1 cellular context compared by ENCODE assay signal in the genomic region with DNA sequence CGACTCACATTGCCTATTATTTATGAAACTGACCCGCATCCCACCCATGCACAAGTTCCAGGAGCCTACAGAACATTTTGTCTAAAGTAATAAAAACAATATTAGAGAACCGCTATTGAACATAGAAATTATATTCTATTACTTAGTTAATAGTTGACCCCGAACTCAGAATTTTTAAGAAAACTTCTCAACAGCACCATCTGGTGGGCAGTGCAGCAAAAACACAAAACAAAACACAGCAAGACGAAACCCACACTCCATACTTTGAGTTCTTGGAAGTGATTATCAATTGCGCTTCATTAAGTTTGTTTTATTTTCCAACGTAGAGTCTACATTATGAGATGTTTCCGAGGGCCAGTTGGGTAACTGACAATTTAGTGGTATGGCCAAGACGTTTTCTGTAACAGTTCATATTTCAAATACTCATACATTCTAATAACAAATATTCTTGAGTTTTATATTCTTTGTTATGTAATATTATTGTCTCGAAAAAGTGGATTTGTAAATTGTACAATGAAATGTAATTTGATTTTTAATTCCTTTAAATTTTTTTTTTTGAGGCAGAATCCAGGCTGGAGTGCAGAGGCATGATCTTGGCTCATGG.
TF ChIP-seq lines count a peak whose summit lies in the region.

No MANE protein-coding gene starts in this region.

TF ChIP-seq in WTC11, 78 proteins besides CTCF, POLR2A, EP300 and RAD21 (continued from another document):
- TF ChIP-seq, protein P1, sequence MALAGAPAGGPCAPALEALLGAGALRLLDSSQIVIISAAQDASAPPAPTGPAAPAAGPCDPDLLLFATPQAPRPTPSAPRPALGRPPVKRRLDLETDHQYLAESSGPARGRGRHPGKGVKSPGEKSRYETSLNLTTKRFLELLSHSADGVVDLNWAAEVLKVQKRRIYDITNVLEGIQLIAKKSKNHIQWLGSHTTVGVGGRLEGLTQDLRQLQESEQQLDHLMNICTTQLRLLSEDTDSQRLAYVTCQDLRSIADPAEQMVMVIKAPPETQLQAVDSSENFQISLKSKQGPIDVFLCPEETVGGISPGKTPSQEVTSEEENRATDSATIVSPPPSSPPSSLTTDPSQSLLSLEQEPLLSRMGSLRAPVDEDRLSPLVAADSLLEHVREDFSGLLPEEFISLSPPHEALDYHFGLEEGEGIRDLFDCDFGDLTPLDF (CRISPR knock-in tag; IDR thresholded peaks at IDR 0.05): no peak
- TF ChIP-seq GRHL2 (CRISPR knock-in tag; IDR thresholded peaks at IDR 0.05; ENCODE audit: insufficient replicate concordance, severe bottlenecking) (no peak), ESRRA (CRISPR knock-in tag; IDR thresholded peaks at IDR 0.05; ENCODE audit: borderline replicate concordance) (no peak), ETV6 (CRISPR knock-in tag; IDR thresholded peaks at IDR 0.05) (no peak), FOXJ3 (CRISPR knock-in tag; IDR thresholded peaks at IDR 0.05; ENCODE audit: borderline replicate concordance) (no peak)
- TF ChIP-seq, protein P2, sequence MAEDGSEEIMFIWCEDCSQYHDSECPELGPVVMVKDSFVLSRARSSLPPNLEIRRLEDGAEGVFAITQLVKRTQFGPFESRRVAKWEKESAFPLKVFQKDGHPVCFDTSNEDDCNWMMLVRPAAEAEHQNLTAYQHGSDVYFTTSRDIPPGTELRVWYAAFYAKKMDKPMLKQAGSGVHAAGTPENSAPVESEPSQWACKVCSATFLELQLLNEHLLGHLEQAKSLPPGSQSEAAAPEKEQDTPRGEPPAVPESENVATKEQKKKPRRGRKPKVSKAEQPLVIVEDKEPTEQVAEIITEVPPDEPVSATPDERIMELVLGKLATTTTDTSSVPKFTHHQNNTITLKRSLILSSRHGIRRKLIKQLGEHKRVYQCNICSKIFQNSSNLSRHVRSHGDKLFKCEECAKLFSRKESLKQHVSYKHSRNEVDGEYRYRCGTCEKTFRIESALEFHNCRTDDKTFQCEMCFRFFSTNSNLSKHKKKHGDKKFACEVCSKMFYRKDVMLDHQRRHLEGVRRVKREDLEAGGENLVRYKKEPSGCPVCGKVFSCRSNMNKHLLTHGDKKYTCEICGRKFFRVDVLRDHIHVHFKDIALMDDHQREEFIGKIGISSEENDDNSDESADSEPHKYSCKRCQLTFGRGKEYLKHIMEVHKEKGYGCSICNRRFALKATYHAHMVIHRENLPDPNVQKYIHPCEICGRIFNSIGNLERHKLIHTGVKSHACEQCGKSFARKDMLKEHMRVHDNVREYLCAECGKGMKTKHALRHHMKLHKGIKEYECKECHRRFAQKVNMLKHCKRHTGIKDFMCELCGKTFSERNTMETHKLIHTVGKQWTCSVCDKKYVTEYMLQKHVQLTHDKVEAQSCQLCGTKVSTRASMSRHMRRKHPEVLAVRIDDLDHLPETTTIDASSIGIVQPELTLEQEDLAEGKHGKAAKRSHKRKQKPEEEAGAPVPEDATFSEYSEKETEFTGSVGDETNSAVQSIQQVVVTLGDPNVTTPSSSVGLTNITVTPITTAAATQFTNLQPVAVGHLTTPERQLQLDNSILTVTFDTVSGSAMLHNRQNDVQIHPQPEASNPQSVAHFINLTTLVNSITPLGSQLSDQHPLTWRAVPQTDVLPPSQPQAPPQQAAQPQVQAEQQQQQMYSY (CRISPR knock-in tag; IDR thresholded peaks at IDR 0.05): no peak
TF ChIP-seq in WTC11: peak in this region for 0.
